In genomic region chr11:118343981-118344521, GRCh38 we compare ENCODE assay signal across 9 cellular contexts. TPM values are rescaled to one million over a fixed set of nuclear protein-coding genes. Genes with fewer than 3 reads are reported as not detected.
DNase-seq lines count a peak whose midpoint lies in the region; ATAC-seq and TF ChIP-seq lines count a peak whose summit lies in the region.
"Had no signal": no experiment of that assay in that cellular context is flagged by ENCODE, and none has a peak within 500 bp of the region (broad histone marks: within the 10 kb centered on the region; RNA-seq: fewer than 3 reads in every experiment).

CD3G (plus strand) TSS chr11:118344344; CDS start chr11:118344424, 80 bp downstream.

- no peak for TF ChIP-seq CTCF in gastroesophageal sphincter (IDR thresholded peaks at IDR 0.05)
- TF ChIP-seq CTCF in left lung (IDR thresholded peaks at IDR 0.05), result no peak

- H3K36me3 ChIP-seq in CD4-positive, alpha-beta memory T cell (ENCODE audit: insufficient read depth, low read length), result peaks cover 11% of the 10 kb centered on the region
- H3K36me3 ChIP-seq in gastroesophageal sphincter, result no peaks in the 10 kb centered on the region
- H3K36me3 ChIP-seq in left lung, result no peaks in the 10 kb centered on the region

- no peaks in the 10 kb centered on the region for H3K27me3 ChIP-seq in CD4-positive, alpha-beta memory T cell (ENCODE audit: insufficient read depth, low read length)
- peaks cover 65% of the 10 kb centered on the region for H3K27me3 ChIP-seq in gastroesophageal sphincter
- no peaks in the 10 kb centered on the region for H3K27me3 ChIP-seq in left lung

- peaks cover 72% of the 10 kb centered on the region for H3K4me1 ChIP-seq in CD4-positive, alpha-beta memory T cell (ENCODE audit: insufficient read depth, low read length)
- H3K4me1 ChIP-seq in gastroesophageal sphincter (no peaks in the 10 kb centered on the region), left lung (no peaks in the 10 kb centered on the region)

- ATAC-seq in activated naive CD8-positive, alpha-beta T cell treated with anti-CD3 and anti-CD28 coated beads, Interleukin-2, amount 10 ng/mL, durations not matched to agents 7 days and 5 days (ENCODE audit: low read depth), result peak; percentile 77
- ATAC-seq in gastroesophageal sphincter, result no peak
- ATAC-seq in left lung, result no peak

- peak within 1 kb of the TSS; percentile 93 for H3K27ac ChIP-seq in CD4-positive, alpha-beta memory T cell (ENCODE audit: low read depth, low read length)
- H3K27ac ChIP-seq in gastroesophageal sphincter (no peak within 1 kb of the TSS), left lung (no peak within 1 kb of the TSS)

- no peaks in the 10 kb centered on the region for H3K9me3 Mint-ChIP-seq in CD4-positive, alpha-beta memory T cell
- H3K9me3 Mint-ChIP-seq in activated CD4-positive, alpha-beta memory T cell treated with anti-CD3 and anti-CD28 coated beads for 36 hours, result no peaks in the 10 kb centered on the region
- no peaks in the 10 kb centered on the region for H3K9me3 Mint-ChIP-seq in activated naive CD8-positive, alpha-beta T cell treated with anti-CD3 and anti-CD28 coated beads, Interleukin-2, amount 10 ng/mL, durations not matched to agents 7 days and 5 days

- H3K27me3 Mint-ChIP-seq in CD4-positive, alpha-beta memory T cell, result no peaks in the 10 kb centered on the region
- no peaks in the 10 kb centered on the region for H3K27me3 Mint-ChIP-seq in activated CD4-positive, alpha-beta memory T cell treated with anti-CD3 and anti-CD28 coated beads for 36 hours
- no peaks in the 10 kb centered on the region for H3K27me3 Mint-ChIP-seq in activated naive CD8-positive, alpha-beta T cell treated with anti-CD3 and anti-CD28 coated beads, Interleukin-2, amount 10 ng/mL, durations not matched to agents 7 days and 5 days

- POLR2A ChIA-PET in CD4-positive, alpha-beta memory T cell (lab: Charles Lee; ENCODE audit: partially characterized antibody), result interaction anchor here (0.7 to 9.2 kb wide), 11 partner anchors 10 to 342 kb away, joined by 3 to 65 read pairs (median 5); partner anchors contain the start of genes MPZL3 and UBE4A
- POLR2A ChIA-PET in activated CD4-positive, alpha-beta memory T cell treated with anti-CD3 and anti-CD28 coated beads for 36 hours (lab: Charles Lee), result interaction anchor here (0.6 kb wide), 2 partner anchors 107 to 145 kb away, joined by 3 read pairs; no protein-coding TSS in a partner anchor
- POLR2A ChIA-PET in activated naive CD8-positive, alpha-beta T cell treated with anti-CD3 and anti-CD28 coated beads, Interleukin-2, amount 10 ng/mL, durations not matched to agents 7 days and 5 days (lab: Charles Lee), result interaction anchor here (0.7 to 3.8 kb wide), 10 partner anchors 16 to 293 kb away, joined by 3 to 17 read pairs (median 4); partner anchors contain the start of genes JAML, KMT2A, MPZL3 and UBE4A

- peak; percentile 66 to 82 (median 71) for DNase-seq in CD4-positive, alpha-beta memory T cell
- peak; percentile 81 for DNase-seq in activated CD4-positive, alpha-beta memory T cell treated with anti-CD3 and anti-CD28 coated beads for 36 hours
- peak; percentile 77 for DNase-seq in activated naive CD8-positive, alpha-beta T cell treated with anti-CD3 and anti-CD28 coated beads, Interleukin-2, amount 10 ng/mL, durations not matched to agents 7 days and 5 days
- peak; percentile 76 for DNase-seq in stimulated activated CD4-positive, alpha-beta T cell treated with anti-CD3 and anti-CD28 coated beads, Interleukin-1b, Interleukin-23, amount 100 ng/mL, for 48 hours
- DNase-seq in H4 (ENCODE audit: low spot score) (no peak), left lung (no peak), DMS153 treated with DMSO at 0.1 percent for 48 hours (lab: John Stamatoyannopoulos, UW; ENCODE audit: unreplicated experiment) (no peak)

- H3K4me1 Mint-ChIP-seq in CD4-positive, alpha-beta memory T cell, result peaks cover 48 to 88% (median 65%) of the 10 kb centered on the region in 4 donors
- peaks cover 52% of the 10 kb centered on the region for H3K4me1 Mint-ChIP-seq in activated CD4-positive, alpha-beta memory T cell treated with anti-CD3 and anti-CD28 coated beads for 36 hours (ENCODE audit: low read depth)
- peaks cover 61% of the 10 kb centered on the region for H3K4me1 Mint-ChIP-seq in activated naive CD8-positive, alpha-beta T cell treated with anti-CD3 and anti-CD28 coated beads, Interleukin-2, amount 10 ng/mL, durations not matched to agents 7 days and 5 days

- peak within 1 kb of the TSS; percentile 91 to 100 (median 97) for H3K4me3 Mint-ChIP-seq in CD4-positive, alpha-beta memory T cell
- H3K4me3 Mint-ChIP-seq in activated CD4-positive, alpha-beta memory T cell treated with anti-CD3 and anti-CD28 coated beads for 36 hours, result peak within 1 kb of the TSS; percentile 82
- H3K4me3 Mint-ChIP-seq in activated naive CD8-positive, alpha-beta T cell treated with anti-CD3 and anti-CD28 coated beads, Interleukin-2, amount 10 ng/mL, durations not matched to agents 7 days and 5 days, result peak within 1 kb of the TSS; percentile 89

- CTCF ChIA-PET in CD4-positive, alpha-beta memory T cell (lab: Charles Lee; ENCODE audit: partially characterized antibody), result no interaction called here
- CTCF ChIA-PET in activated CD4-positive, alpha-beta memory T cell treated with anti-CD3 and anti-CD28 coated beads for 36 hours (lab: Charles Lee), result interaction anchor here (0.7 to 5.1 kb wide), 5 partner anchors 9 to 146 kb away, joined by 3 to 34 read pairs (median 16); partner anchors contain the start of gene CD3E

- WGBS in gastroesophageal sphincter (ENCODE audit: low coverage in 1 of 2), 2 donors, result 58 to 70% methylated on average over 3 to 4 of the region's 6 CpGs

- H3K27ac Mint-ChIP-seq in CD4-positive, alpha-beta memory T cell, result peak within 1 kb of the TSS; percentile 97 to 100 (median 99)
- peak within 1 kb of the TSS; percentile 98 for H3K27ac Mint-ChIP-seq in activated CD4-positive, alpha-beta memory T cell treated with anti-CD3 and anti-CD28 coated beads for 36 hours
- peak within 1 kb of the TSS; percentile 97 for H3K27ac Mint-ChIP-seq in activated naive CD8-positive, alpha-beta T cell treated with anti-CD3 and anti-CD28 coated beads, Interleukin-2, amount 10 ng/mL, durations not matched to agents 7 days and 5 days

- intact Hi-C loops in CD4-positive, alpha-beta memory T cell (cut with micrococcal nuclease), result loop anchor here (1.0 kb wide), 1 partner anchor 9 kb away; no protein-coding TSS in a partner anchor
- intact Hi-C loops in activated CD4-positive, alpha-beta memory T cell treated with anti-CD3 and anti-CD28 coated beads for 36 hours (cut with micrococcal nuclease), result loop anchor here (1.0 to 5.0 kb wide), 7 partner anchors 9 to 197 kb away; partner anchors contain the start of gene UBE4A
- intact Hi-C loops in left lung (cut with DNase I), result loop anchor here in 1 of 2 donors (10.0 kb wide), 1 partner anchor 49 kb away; no protein-coding TSS in a partner anchor

- no peak for TF ChIP-seq POLR2A in gastroesophageal sphincter (IDR thresholded peaks at IDR 0.05)

- H3K36me3 Mint-ChIP-seq in CD4-positive, alpha-beta memory T cell, result peaks cover 51 to 60% of the 10 kb centered on the region in 2 donors
- peaks cover 47% of the 10 kb centered on the region for H3K36me3 Mint-ChIP-seq in activated CD4-positive, alpha-beta memory T cell treated with anti-CD3 and anti-CD28 coated beads for 36 hours
- H3K36me3 Mint-ChIP-seq in activated naive CD8-positive, alpha-beta T cell treated with anti-CD3 and anti-CD28 coated beads, Interleukin-2, amount 10 ng/mL, durations not matched to agents 7 days and 5 days, result peaks cover 44% of the 10 kb centered on the region

- H3K9me3 ChIP-seq in CD4-positive, alpha-beta memory T cell (ENCODE audit: control insufficient read depth in 1 of 2, low read length in 2 of 2), result no peaks in the 10 kb centered on the region
- H3K9me3 ChIP-seq in gastroesophageal sphincter (no peaks in the 10 kb centered on the region), left lung (no peaks in the 10 kb centered on the region)

- peak within 1 kb of the TSS; percentile 89 to 97 for H3K4me3 ChIP-seq in CD4-positive, alpha-beta memory T cell (ENCODE audit: low read length in 2 of 2)
- no peak within 1 kb of the TSS for H3K4me3 ChIP-seq in gastroesophageal sphincter
- peak within 1 kb of the TSS in 1 of 2 donors; percentile 1 for H3K4me3 ChIP-seq in left lung

- no peak for TF ChIP-seq EP300 in gastroesophageal sphincter (IDR thresholded peaks at IDR 0.05)

RNA-seq across cellular contexts. Expression of gene CD3G, which starts in this region (rescaled TPM):
- 100 to 1,000 TPM; 191 to 205 TPM for total RNA-seq in CD4-positive, alpha-beta memory T cell
- polyA plus RNA-seq in CD4-positive, alpha-beta memory T cell, result 100 to 1,000 TPM; 131 to 417 TPM
- 100 to 1,000 TPM; 137 to 138 TPM for total RNA-seq in activated CD4-positive, alpha-beta memory T cell treated with anti-CD3 and anti-CD28 coated beads for 36 hours
- 100 to 1,000 TPM; 199 to 212 TPM for total RNA-seq in activated naive CD8-positive, alpha-beta T cell treated with anti-CD3 and anti-CD28 coated beads, Interleukin-2, amount 10 ng/mL, durations not matched to agents 7 days and 5 days
- 1 to 10 TPM in 1 of 4 donors, under 1 TPM in 2, not detected in 1; 0.10 to 1.3 (median 0.46) TPM for total RNA-seq in gastroesophageal sphincter
- total RNA-seq in H4 (2014; rRNA removed; shearing (Covaris generic)), result not detected in 2 replicates
- 1 to 10 TPM in 1 of 2 donors, under 1 TPM in 1; 0.85 to 3.8 TPM for total RNA-seq in left lung
- total RNA-seq: pulmonary artery endothelial cell had no signal

Comparison
In these comparisons a context has a peak if more than half of its experiments do, and no peak if none do; other contexts are left out.
1. RNA of gene CD3G (total RNA-seq): 199 to 212 TPM in activated naive CD8-positive, alpha-beta T cell treated with anti-CD3 and anti-CD28 coated beads, Interleukin-2, amount 10 ng/mL, durations not matched to agents 7 days and 5 days, 191 to 205 TPM in CD4-positive, alpha-beta memory T cell and 137 to 138 TPM in activated CD4-positive, alpha-beta memory T cell treated with anti-CD3 and anti-CD28 coated beads for 36 hours; 0.85 to 3.8 TPM in left lung, 0.10 to 1.3 TPM in gastroesophageal sphincter and not detected in H4; every median in the first group is over 10 times any median in the second.
2. DNase-seq: peak in CD4-positive, alpha-beta memory T cell (5 of 5), activated CD4-positive, alpha-beta memory T cell treated with anti-CD3 and anti-CD28 coated beads for 36 hours (single experiment), activated naive CD8-positive, alpha-beta T cell treated with anti-CD3 and anti-CD28 coated beads, Interleukin-2, amount 10 ng/mL, durations not matched to agents 7 days and 5 days (single experiment) and stimulated activated CD4-positive, alpha-beta T cell treated with anti-CD3 and anti-CD28 coated beads, Interleukin-1b, Interleukin-23, amount 100 ng/mL, for 48 hours (single experiment); none in H4 (single experiment), left lung (0 of 2) and DMS153 treated with DMSO at 0.1 percent for 48 hours (single experiment).
3. H3K4me3 ChIP-seq: peak in CD4-positive, alpha-beta memory T cell (2 of 2); none in gastroesophageal sphincter (0 of 2).
4. Peak in every context shown above with its lines, with median percentiles within 50 percentile points of each other: H3K27ac Mint-ChIP-seq and H3K4me3 Mint-ChIP-seq.